ENCODE assay signal across 9 cellular contexts in genomic region chr7:30224511-30225031, GRCh38. TPM values are rescaled to one million over a fixed set of nuclear protein-coding genes. Genes with fewer than 3 reads are reported as not detected.
DNase-seq lines count a peak whose midpoint lies in the region; ATAC-seq and TF ChIP-seq lines count a peak whose summit lies in the region.
"Had no signal": no experiment of that assay in that cellular context is flagged by ENCODE, and none has a peak within 500 bp of the region (broad histone marks: within the 10 kb centered on the region; RNA-seq: fewer than 3 reads in every experiment).

No MANE protein-coding gene starts in this region.

- no peak overlapping the region for H3K27ac Mint-ChIP-seq in nephron progenitor cell
- H3K27ac Mint-ChIP-seq in CD4-positive, alpha-beta T cell: no peak overlapping the region

- intact Hi-C loops in CD4-positive, alpha-beta T cell (cut with DNase I, micrococcal nuclease): no loop called here

- POLR2A ChIA-PET in CD4-positive, alpha-beta T cell (lab: Charles Lee): no interaction called here

- H3K9me3 ChIP-seq in CD4-positive, alpha-beta T cell (ENCODE audit: control insufficient read depth, low read length): peaks cover 2% of the 10 kb centered on the region

- ATAC-seq in GM19395 (IDR thresholded peaks at IDR 0.05; ENCODE audit: unreplicated experiment): no peak
- no peak for ATAC-seq in CD4-positive, alpha-beta T cell (ENCODE audit: poor library complexity)

- H3K4me3 Mint-ChIP-seq in nephron progenitor cell: no peak overlapping the region
- H3K4me3 Mint-ChIP-seq in CD4-positive, alpha-beta T cell: no peak overlapping the region

- H3K27ac ChIP-seq in cingulate gyrus (ENCODE audit: low read depth, low read length): peak overlapping the region; percentile 1
- no peak overlapping the region for H3K27ac ChIP-seq in CD4-positive, alpha-beta T cell (ENCODE audit: low read depth, low read length)
- H3K27ac ChIP-seq: 22Rv1 had no signal

- DNase-seq in NCI-H1092 treated with DMSO at 0.1 percent for 48 hours (lab: John Stamatoyannopoulos, UW) (peak; percentile 25), NCI-H1092 (lab: John Stamatoyannopoulos, UW) (no peak), NCI-H69 (lab: John Stamatoyannopoulos, UW) (peak; percentile 24), stromal cell of bone marrow (ENCODE audit: low read depth) (peak; percentile 76), nephron progenitor cell (no peak)
- DNase-seq in CD4-positive, alpha-beta T cell: no peak

- H3K27me3 Mint-ChIP-seq in nephron progenitor cell (ENCODE audit: low read depth, poor library complexity): no peaks in the 10 kb centered on the region
- H3K27me3 Mint-ChIP-seq in CD4-positive, alpha-beta T cell: no peaks in the 10 kb centered on the region

- TF ChIP-seq CTCF in nephron progenitor cell (IDR thresholded peaks at IDR 0.05): no peak
- TF ChIP-seq CTCF in CD4-positive, alpha-beta T cell (IDR thresholded peaks at IDR 0.05): no peak

- peaks cover 12% of the 10 kb centered on the region for H3K9me3 Mint-ChIP-seq in nephron progenitor cell
- H3K9me3 Mint-ChIP-seq in CD4-positive, alpha-beta T cell: no peaks in the 10 kb centered on the region

- no peaks in the 10 kb centered on the region for H3K27me3 ChIP-seq in CD4-positive, alpha-beta T cell (ENCODE audit: control insufficient read depth, insufficient read depth, low read length)

- H3K4me1 Mint-ChIP-seq in nephron progenitor cell: peaks cover 16% of the 10 kb centered on the region
- no peaks in the 10 kb centered on the region for H3K4me1 Mint-ChIP-seq in CD4-positive, alpha-beta T cell (ENCODE audit: low read depth)

- H3K36me3 Mint-ChIP-seq in nephron progenitor cell (ENCODE audit: low read depth): no peaks in the 10 kb centered on the region
- H3K36me3 Mint-ChIP-seq in CD4-positive, alpha-beta T cell (ENCODE audit: low read depth): no peaks in the 10 kb centered on the region

- CTCF ChIA-PET in CD4-positive, alpha-beta T cell (lab: Charles Lee): interaction anchor here (0.9 kb wide), 1 partner anchor 340 kb away, joined by 3 read pairs; no protein-coding TSS in a partner anchor

RNA-seq across cellular contexts. Expression of gene ZNRF2, which starts 59.8 kb away (rescaled TPM):
- total RNA-seq in CD4-positive, alpha-beta T cell: 10 to 100 TPM; 20.4 to 23.6 TPM

Comparison
In these comparisons a context has a peak if more than half of its experiments do, and no peak if none do; other contexts are left out.
1. DNase-seq: peak in NCI-H1092 treated with DMSO at 0.1 percent for 48 hours (single experiment), NCI-H69 (single experiment) and stromal cell of bone marrow (single experiment); none in NCI-H1092 (single experiment), nephron progenitor cell (single experiment) and CD4-positive, alpha-beta T cell (0 of 10).